In genomic region chr5:159777049-159777448, GRCh38 we compare ENCODE assay signal across 12 cellular contexts.
"Had no signal": no experiment of that assay in that cellular context is flagged by ENCODE, and none has a peak within 500 bp of the region (broad histone marks: within the 10 kb centered on the region; RNA-seq: fewer than 3 reads in every experiment).

No MANE protein-coding gene starts in this region.

- H3K27me3 ChIP-seq: tibial nerve had no signal

- H3K27ac Mint-ChIP-seq: activated naive CD8-positive, alpha-beta T cell treated with anti-CD3 and anti-CD28 coated beads, Interleukin-2, amount 10 ng/mL, durations not matched to agents 7 days and 5 days; activated T-helper 1 cell treated with anti-CD3 and anti-CD28 coated beads, Interleukin-12 subunit alpha, Interleukin-12 subunit beta, Interleukin-2, Interleukin-4 antibody, amounts not matched to agents 30 ng/mL and 10 ng/mL and 1 ng/mL, durations not matched to agents 14 hours and 24 hours and 36 hours; endodermal cell; naive thymus-derived CD4-positive, alpha-beta T cell; stimulated activated memory B cell treated with anti-CD40 and anti-IgM and Interleukin-4, amounts not matched to agents 10 μg/mL and 1 μg/mL and 100 μg/mL, for 72 hours had no signal

- H3K36me3 Mint-ChIP-seq: stimulated activated memory B cell treated with anti-CD40 and anti-IgM and Interleukin-4, amounts not matched to agents 10 μg/mL and 1 μg/mL and 100 μg/mL, for 72 hours had no signal

- H3K36me3 ChIP-seq: left ventricle myocardium inferior, tibial nerve had no signal

- DNase-seq: activated CD4-positive, CD25-positive, alpha-beta regulatory T cell treated with anti-CD3 and anti-CD28 coated beads, Interleukin-2, amount 50 U/mL, for 72 hours; activated naive CD8-positive, alpha-beta T cell treated with anti-CD3 and anti-CD28 coated beads, Interleukin-2, amount 10 ng/mL, durations not matched to agents 7 days and 5 days; endodermal cell; left ventricle myocardium inferior; naive thymus-derived CD4-positive, alpha-beta T cell; stimulated activated CD4-positive, alpha-beta T cell treated with anti-CD3 and anti-CD28 coated beads, Interleukin-2, amount 100 ng/mL, for 48 hours; T1000 had no signal

- ATAC-seq: naive thymus-derived CD4-positive, alpha-beta T cell; stimulated activated memory B cell treated with anti-CD40 and anti-IgM and Interleukin-4, amounts not matched to agents 10 μg/mL and 1 μg/mL and 100 μg/mL, for 72 hours had no signal

- H3K9me3 ChIP-seq: left ventricle myocardium inferior, tibial nerve had no signal

- H3K4me1 ChIP-seq: parathyroid adenoma had no signal

- H3K27ac ChIP-seq: hepatocyte, left ventricle myocardium inferior, parathyroid adenoma, tibial nerve had no signal

- H3K4me3 Mint-ChIP-seq: activated naive CD8-positive, alpha-beta T cell treated with anti-CD3 and anti-CD28 coated beads, Interleukin-2, amount 10 ng/mL, durations not matched to agents 7 days and 5 days; activated T-helper 1 cell treated with anti-CD3 and anti-CD28 coated beads, Interleukin-12 subunit alpha, Interleukin-12 subunit beta, Interleukin-2, Interleukin-4 antibody, amounts not matched to agents 30 ng/mL and 10 ng/mL and 1 ng/mL, durations not matched to agents 14 hours and 24 hours and 36 hours; endodermal cell; naive thymus-derived CD4-positive, alpha-beta T cell; stimulated activated memory B cell treated with anti-CD40 and anti-IgM and Interleukin-4, amounts not matched to agents 10 μg/mL and 1 μg/mL and 100 μg/mL, for 72 hours had no signal

- H3K4me3 ChIP-seq: hepatocyte, left ventricle myocardium inferior, tibial nerve had no signal

- H3K9me3 Mint-ChIP-seq: endodermal cell; stimulated activated memory B cell treated with anti-CD40 and anti-IgM and Interleukin-4, amounts not matched to agents 10 μg/mL and 1 μg/mL and 100 μg/mL, for 72 hours had no signal
